Comparison of ENCODE assay signal across 8 cellular contexts in the genomic region with DNA sequence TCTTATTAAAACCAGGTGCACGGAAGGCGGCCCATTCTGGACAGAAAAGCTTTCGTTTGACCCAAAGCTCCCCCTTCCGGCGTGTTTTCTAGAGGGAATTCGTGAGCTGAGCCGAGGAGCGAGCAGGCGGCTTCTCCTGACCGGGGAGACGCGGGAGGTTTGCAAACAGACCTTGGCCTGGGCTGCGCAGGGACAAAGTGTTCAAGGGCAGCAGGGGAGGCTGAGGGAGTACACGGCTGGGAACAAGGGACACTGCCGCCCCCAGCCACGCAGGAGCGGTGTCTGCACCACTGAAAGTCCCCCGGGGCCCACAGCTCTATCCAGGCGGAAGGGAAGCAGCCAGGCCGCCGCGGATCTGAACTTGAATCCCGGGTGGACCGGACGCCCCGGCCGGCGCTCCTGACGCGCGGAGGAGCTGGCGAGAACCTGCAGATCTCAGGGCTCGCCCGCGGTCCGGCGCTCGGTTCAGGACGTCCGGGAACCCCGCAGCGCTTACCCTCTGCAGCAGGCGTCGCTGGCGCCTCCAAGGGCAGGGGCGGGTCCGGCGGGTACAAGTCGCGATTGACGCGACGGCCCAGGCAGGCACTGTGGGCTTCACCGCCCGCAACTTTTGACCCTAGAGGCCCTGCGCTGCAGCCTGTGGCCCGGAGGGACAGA.
DNase-seq lines count a peak whose midpoint lies in the region; ATAC-seq and TF ChIP-seq lines count a peak whose summit lies in the region.

No MANE protein-coding gene starts in this region.

- H3K4me1 Mint-ChIP-seq in mesothelial cell of epicardium = peaks cover 50% of the 10 kb centered on the region
- peaks cover 10% of the 10 kb centered on the region for H3K4me1 Mint-ChIP-seq in stimulated activated naive CD8-positive, alpha-beta T cell treated with anti-CD3 and anti-CD28 coated beads, Interleukin-15, Interleukin-2, amounts not matched to agents 100 ng/mL and 50 ng/mL, for 24 hours (ENCODE audit: low read depth)

- peak overlapping the region; percentile 79 for H3K27ac Mint-ChIP-seq in mesothelial cell of epicardium
- no peak overlapping the region for H3K27ac Mint-ChIP-seq in stimulated activated naive CD8-positive, alpha-beta T cell treated with anti-CD3 and anti-CD28 coated beads, Interleukin-15, Interleukin-2, amounts not matched to agents 100 ng/mL and 50 ng/mL, for 24 hours

- no peaks in the 10 kb centered on the region for H3K36me3 Mint-ChIP-seq in mesothelial cell of epicardium
- H3K36me3 Mint-ChIP-seq in stimulated activated naive CD8-positive, alpha-beta T cell treated with anti-CD3 and anti-CD28 coated beads, Interleukin-15, Interleukin-2, amounts not matched to agents 100 ng/mL and 50 ng/mL, for 24 hours (ENCODE audit: low read depth) = no peaks in the 10 kb centered on the region

- TF ChIP-seq CTCF in epithelial cell of esophagus (IDR thresholded peaks at IDR 0.05; ENCODE audit: insufficient read depth, low read depth, low read length, missing control alignments) (peak; percentile 33), mesothelial cell of epicardium (IDR thresholded peaks at IDR 0.05; ENCODE audit: unreplicated experiment) (no peak)

- H3K4me3 Mint-ChIP-seq in mesothelial cell of epicardium = peak overlapping the region; percentile 59
- H3K4me3 Mint-ChIP-seq in stimulated activated naive CD8-positive, alpha-beta T cell treated with anti-CD3 and anti-CD28 coated beads, Interleukin-15, Interleukin-2, amounts not matched to agents 100 ng/mL and 50 ng/mL, for 24 hours = peak overlapping the region; percentile 61

- no peak for ATAC-seq in HG02973 (IDR thresholded peaks at IDR 0.05; ENCODE audit: unreplicated experiment)

- H3K27me3 Mint-ChIP-seq in mesothelial cell of epicardium (ENCODE audit: low read depth) = no peaks in the 10 kb centered on the region
- peaks cover 62% of the 10 kb centered on the region for H3K27me3 Mint-ChIP-seq in stimulated activated naive CD8-positive, alpha-beta T cell treated with anti-CD3 and anti-CD28 coated beads, Interleukin-15, Interleukin-2, amounts not matched to agents 100 ng/mL and 50 ng/mL, for 24 hours

- H3K4me3 ChIP-seq in epithelial cell of esophagus (ENCODE audit: low read length) = peak overlapping the region; percentile 38

- H3K9me3 Mint-ChIP-seq in mesothelial cell of epicardium = no peaks in the 10 kb centered on the region
- H3K9me3 Mint-ChIP-seq in stimulated activated naive CD8-positive, alpha-beta T cell treated with anti-CD3 and anti-CD28 coated beads, Interleukin-15, Interleukin-2, amounts not matched to agents 100 ng/mL and 50 ng/mL, for 24 hours = no peaks in the 10 kb centered on the region

- DNase-seq in activated effector memory CD4-positive, alpha-beta T cell treated with anti-CD3 and anti-CD28 coated beads, Interleukin-2, amount 50 U/mL, for 16 hours = peak; percentile 74
- DNase-seq in activated effector memory CD4-positive, alpha-beta T cell treated with Interleukin-2 at 50 U/mL for 16 hours = no peak
- DNase-seq in activated CD4-positive, alpha-beta T cell treated with anti-CD3 and anti-CD28 coated beads, Interleukin-2, amount 50 U/mL, for 48 hours = peak; percentile 38 to 56
- DNase-seq in epithelial cell of esophagus (ENCODE audit: low read depth) = peak; percentile 52
- DNase-seq in mesothelial cell of epicardium (ENCODE audit: low spot score in 2 of 2, unreplicated experiment in 2 of 2) = peak; percentile 41 to 65
- DNase-seq in middle frontal gyrus (ENCODE audit: extremely low spot score, low spot score) = no peak

Comparison
In these comparisons a context has a peak if more than half of its experiments do, and no peak if none do; other contexts are left out.
1. DNase-seq: peak in activated effector memory CD4-positive, alpha-beta T cell treated with anti-CD3 and anti-CD28 coated beads, Interleukin-2, amount 50 U/mL, for 16 hours (single experiment), activated CD4-positive, alpha-beta T cell treated with anti-CD3 and anti-CD28 coated beads, Interleukin-2, amount 50 U/mL, for 48 hours (2 of 2), epithelial cell of esophagus (single experiment) and mesothelial cell of epicardium (2 of 2); none in activated effector memory CD4-positive, alpha-beta T cell treated with Interleukin-2 at 50 U/mL for 16 hours (single experiment) and middle frontal gyrus (single experiment).